Comparison of ENCODE assay signal across 19 cellular contexts in genomic region chr2:35526741-35527140, GRCh38.
"Had no signal": no experiment of that assay in that cellular context is flagged by ENCODE, and none has a peak within 500 bp of the region (broad histone marks: within the 10 kb centered on the region; RNA-seq: fewer than 3 reads in every experiment).

No MANE protein-coding gene starts in this region.

- H3K79me2 ChIP-seq: hepatocyte had no signal

- H3K27me3 Mint-ChIP-seq: dendritic cell treated with granulocyte-macrophage colony-stimulating factor and Interleukin-4, amounts not matched to agents 40 ng/mL and 50 ng/mL, for 4 days had no signal

- H3K27ac ChIP-seq: epithelial cell of prostate, foreskin keratinocyte, hepatocyte, right atrium auricular region, tibial nerve, vagina, VCaP had no signal

- H3K4me3 Mint-ChIP-seq: activated naive CD4-positive, alpha-beta T cell treated with anti-CD3 and anti-CD28 coated beads for 36 hours; activated T-cell treated with anti-CD3 and anti-CD28 coated beads, Interleukin-2, amount 50 U/mL, for 4 hours; dendritic cell treated with granulocyte-macrophage colony-stimulating factor and Interleukin-4, amounts not matched to agents 40 ng/mL and 50 ng/mL, for 4 days had no signal

- H3K27me3 ChIP-seq: foreskin keratinocyte, hepatocyte, right atrium auricular region, tibial nerve, vagina had no signal

- DNase-seq: activated CD4-positive, alpha-beta T cell treated with anti-CD3 and anti-CD28 coated beads, Interleukin-2, amount 50 U/mL, for 1 hour; activated CD4-positive, CD25-positive, alpha-beta regulatory T cell treated with anti-CD3 and anti-CD28 coated beads, Interleukin-2, amount 50 U/mL, for 72 hours; activated CD8-positive, alpha-beta memory T cell treated with anti-CD3 and anti-CD28 coated beads, Interleukin-2, amount 50 U/mL, for 4 hours; activated naive CD4-positive, alpha-beta T cell treated with anti-CD3 and anti-CD28 coated beads for 36 hours; activated T-cell treated with anti-CD3 and anti-CD28 coated beads, Interleukin-2, amount 50 U/mL, for 4 hours; anterior cingulate cortex; foreskin keratinocyte; islet precursor cell; mammary epithelial cell; stimulated activated CD4-positive, alpha-beta T cell treated with anti-CD3 and anti-CD28 coated beads, Interleukin-2, amount 100 ng/mL, for 24 hours; stimulated activated naive CD8-positive, alpha-beta T cell treated with anti-CD3 and anti-CD28 coated beads, Interleukin-15, Interleukin-2, amounts not matched to agents 100 U/mL and 50 U/mL, for 24 hours; T1000 had no signal

- H3K4me2 ChIP-seq: hepatocyte had no signal

- H3K4me1 ChIP-seq: foreskin keratinocyte, right atrium auricular region, tibial nerve, vagina had no signal

- H3K4me3 ChIP-seq: hepatocyte, right atrium auricular region, tibial nerve, vagina had no signal

- H3K27ac Mint-ChIP-seq: activated naive CD4-positive, alpha-beta T cell treated with anti-CD3 and anti-CD28 coated beads for 36 hours; dendritic cell treated with granulocyte-macrophage colony-stimulating factor and Interleukin-4, amounts not matched to agents 40 ng/mL and 50 ng/mL, for 4 days had no signal

- H3K9me3 ChIP-seq: right atrium auricular region, tibial nerve, vagina had no signal

- H2AFZ ChIP-seq: hepatocyte had no signal

- H3K36me3 ChIP-seq: right atrium auricular region, tibial nerve, vagina had no signal

- H3K9me3 Mint-ChIP-seq: activated T-cell treated with anti-CD3 and anti-CD28 coated beads, Interleukin-2, amount 50 U/mL, for 4 hours had no signal
